ENCODE assay signal across 7 cellular contexts in the genomic region with DNA sequence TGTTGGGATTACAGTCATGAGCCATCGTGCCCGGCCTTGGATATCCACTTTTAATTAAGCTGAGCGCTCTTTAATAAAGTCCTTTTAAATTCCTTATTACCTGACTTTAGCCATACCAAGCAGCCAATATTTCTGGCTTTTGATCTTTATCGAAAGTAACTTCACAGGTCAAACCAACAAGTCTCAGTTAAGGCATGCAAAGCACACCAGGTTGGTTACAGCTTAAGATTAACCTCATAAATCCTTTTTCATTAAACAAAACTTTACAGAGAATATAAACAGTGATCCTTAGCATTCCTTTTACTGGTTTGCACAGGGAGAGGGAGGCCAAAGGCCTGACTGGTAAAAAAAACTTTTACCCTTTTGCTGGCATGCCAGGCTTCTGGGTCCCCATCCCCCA. TPM values are rescaled to one million over a fixed set of nuclear protein-coding genes. Genes with fewer than 3 reads are reported as not detected.
"Had no signal": no experiment of that assay in that cellular context is flagged by ENCODE, and none has a peak within 500 bp of the region (broad histone marks: within the 10 kb centered on the region; RNA-seq: fewer than 3 reads in every experiment).

No MANE protein-coding gene starts in this region.

- ATAC-seq: GM23338, K562 had no signal

- H3K4me3 ChIP-seq: GM23338, K562 had no signal

- DNase-seq: H9, HCEC 1CT, IMR-90 had no signal

RNA-seq across cellular contexts. Expression of a gene that starts 17.7 kb away (rescaled TPM):
- total RNA-seq: H1, H9, HT-29 had no signal

RNA-seq across cellular contexts. Expression of a gene that starts 47.9 kb away (rescaled TPM):
- total RNA-seq: GM23338, H1, H9, HT-29, IMR-90 had no signal
